ENCODE assay signal across 8 cellular contexts in genomic region chr12:64459388-64460024, GRCh38. TPM values are rescaled to one million over a fixed set of nuclear protein-coding genes. Genes with fewer than 3 reads are reported as not detected.
DNase-seq lines count a peak whose midpoint lies in the region; ATAC-seq and TF ChIP-seq lines count a peak whose summit lies in the region.

No MANE protein-coding gene starts in this region.

- 37 to 46% methylated on average over 3 of the region's 3 CpGs for WGBS in body of pancreas, 2 donors

- H3K36me3 ChIP-seq in body of pancreas (replicated peaks in 1 of 2; ENCODE audit: insufficient read depth in 1 of 2, low read depth in 2 of 2) (peaks cover 0 to 1% of the 10 kb centered on the region in 2 donors), muscle layer of colon (ENCODE audit: insufficient read depth, low read length) (peaks cover 6% of the 10 kb centered on the region)

- ATAC-seq in GM18907 (IDR thresholded peaks at IDR 0.05; ENCODE audit: unreplicated experiment) (peak; percentile 63), HG03354 (IDR thresholded peaks at IDR 0.05; ENCODE audit: poor library complexity, severe bottlenecking, unreplicated experiment) (peak; percentile 56), body of pancreas (peak; percentile 35), HG03108 (IDR thresholded peaks at IDR 0.05; ENCODE audit: unreplicated experiment) (no peak)

- H3K27me3 ChIP-seq in body of pancreas (no peaks in the 10 kb centered on the region), muscle layer of colon (ENCODE audit: control insufficient read depth in 1 of 2, insufficient read depth in 2 of 2, low read length in 2 of 2) (no peaks in the 10 kb centered on the region)

- H3K4me3 ChIP-seq in body of pancreas (no peak overlapping the region), muscle layer of colon (ENCODE audit: low read depth in 1 of 2, low read length in 2 of 2) (peak overlapping the region in 1 of 2 donors; percentile 44)

- intact Hi-C loops in body of pancreas (cut with DNase I): no loop called here

- H3K9ac ChIP-seq in muscle layer of colon (ENCODE audit: low read length): peak overlapping the region; percentile 59

- H3K27ac ChIP-seq in body of pancreas (peak overlapping the region in 2 of 4 donors; percentile 4 to 38), muscle layer of colon (ENCODE audit: low read depth, low read length) (peak overlapping the region; percentile 44)

- TF ChIP-seq CTCF in body of pancreas (IDR thresholded peaks at IDR 0.05): no peak

- peaks cover 9% of the 10 kb centered on the region for H3K4me1 ChIP-seq in body of pancreas
- peaks cover 10% of the 10 kb centered on the region for H3K4me1 ChIP-seq in muscle layer of colon (ENCODE audit: insufficient read depth, low read length)

- no peak for TF ChIP-seq POLR2A in body of pancreas (IDR thresholded peaks at IDR 0.05)

- DNase-seq in body of pancreas (peak in 1 of 4 donors; percentile 19), cerebellar nuclear complex (lab: John Stamatoyannopoulos, UW) (no peak), GM03348 (ENCODE audit: low spot score) (no peak)
- DNase-seq in stimulated activated CD4-positive, alpha-beta T cell treated with anti-CD3 and anti-CD28 coated beads, Interleukin-4, amount 100 ng/mL, for 24 hours: no peak

- H3K9me3 ChIP-seq in body of pancreas (no peaks in the 10 kb centered on the region), muscle layer of colon (ENCODE audit: low read length) (no peaks in the 10 kb centered on the region)

RNA-seq across cellular contexts. Expression of gene TBK1, which starts 7.6 kb away (rescaled TPM):
- total RNA-seq in body of pancreas: 10 to 100 TPM; 11.2 to 14.8 TPM

RNA-seq across cellular contexts. Expression of gene XPOT, which starts 55.3 kb away (rescaled TPM):
- 10 to 100 TPM; 27.7 to 45.7 TPM for total RNA-seq in body of pancreas
